ENCODE assay signal across 36 cellular contexts in the genomic region with DNA sequence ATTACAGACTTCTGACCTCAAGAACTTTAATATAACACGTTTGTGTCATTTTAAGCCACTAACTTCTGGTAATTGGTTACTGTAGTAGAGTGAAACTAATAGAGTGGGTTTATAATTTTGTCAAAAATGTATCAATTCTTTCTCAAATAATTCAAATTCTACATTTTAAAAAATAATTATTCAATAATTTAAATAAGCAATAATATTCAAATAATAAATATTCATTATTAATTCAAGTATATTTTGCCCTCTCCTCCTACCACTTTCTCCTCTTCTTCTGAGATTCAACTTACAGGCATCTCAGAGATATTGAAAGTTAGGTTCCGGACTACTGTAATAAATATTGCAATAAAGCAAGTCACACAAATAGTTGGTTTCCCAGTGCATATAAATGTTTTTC.
A peak's percentile ranks its signal among the peaks of the same experiment; 100 is the strongest.
DNase-seq lines count a peak whose midpoint lies in the region; ATAC-seq, FAIRE-seq and TF ChIP-seq lines count a peak whose summit lies in the region.
"Had no signal": no experiment of that assay in that cellular context is flagged by ENCODE, and none has a peak within 500 bp of the region (broad histone marks: within the 10 kb centered on the region; RNA-seq: fewer than 3 reads in every experiment).

No MANE protein-coding gene starts in this region.

- H3K79me2 ChIP-seq in SU-DHL-6 (ENCODE audit: insufficient read depth, low read length): no peaks in the 10 kb centered on the region

- no peak overlapping the region for H3K27ac Mint-ChIP-seq in WTC11
- H3K27ac Mint-ChIP-seq: B cell; CD14-positive monocyte; CD4-positive, alpha-beta memory T cell; CD4-positive, alpha-beta T cell; CD4-positive, CD25-positive, alpha-beta regulatory T cell; CD8-positive, alpha-beta memory T cell; CD8-positive, alpha-beta T cell had no signal

- no peaks in the 10 kb centered on the region for H3K27me3 ChIP-seq in SU-DHL-6 (ENCODE audit: low read length)
- H3K27me3 ChIP-seq in spleen (replicated peaks in 1 of 7): no peaks in the 10 kb centered on the region
- H3K27me3 ChIP-seq: BE2C; BLaER1; BLaER1 treated with 17β-estradiol and CSF1 and Interleukin-3, amounts not matched to agents 10 nM and 100 nM had no signal

- WGBS in spleen, 5 donors: 71 to 89% (median 78%) methylated on average over 2 of the region's 2 CpGs

- intact Hi-C loops in kidney (cut with DNase I) (no loop called here), spleen (cut with DNase I; ENCODE audit: low total_unique reads) (no loop called here)

- FAIRE-seq in TTC549 (lab: Jason Lieb, UNC): peak; percentile 46
- peak; percentile 27 for FAIRE-seq in kidney (lab: Jason Lieb, UNC)
- FAIRE-seq: A204.1, A549 had no signal

- no peak overlapping the region for H3K4me2 ChIP-seq in SU-DHL-6 (ENCODE audit: low read depth, low read length, poor library complexity, severe bottlenecking)
- H3K4me2 ChIP-seq: A549; BLaER1; BLaER1 treated with 17β-estradiol and CSF1 and Interleukin-3, amounts not matched to agents 10 nM and 100 nM had no signal

- no peaks in the 10 kb centered on the region for H3K4me1 Mint-ChIP-seq in WTC11
- H3K4me1 Mint-ChIP-seq: B cell; CD14-positive monocyte; CD4-positive, alpha-beta memory T cell; CD4-positive, CD25-positive, alpha-beta regulatory T cell; CD8-positive, alpha-beta memory T cell had no signal

- H3K27me3 Mint-ChIP-seq in WTC11 (ENCODE audit: low read depth): no peaks in the 10 kb centered on the region
- H3K27me3 Mint-ChIP-seq: B cell; CD4-positive, alpha-beta memory T cell; CD4-positive, alpha-beta T cell; CD4-positive, CD25-positive, alpha-beta regulatory T cell; CD8-positive, alpha-beta memory T cell had no signal

- POLR2A ChIA-PET in WTC11 (lab: Charles Lee): no interaction called here

- no peaks in the 10 kb centered on the region for H3K4me1 ChIP-seq in kidney (ENCODE audit: control insufficient read depth in 1 of 2, insufficient read depth in 1 of 2, low read depth in 1 of 2, low read length in 2 of 2)
- no peaks in the 10 kb centered on the region for H3K4me1 ChIP-seq in spleen
- H3K4me1 ChIP-seq: A549; BE2C; BLaER1; BLaER1 treated with 17β-estradiol and CSF1 and Interleukin-3, amounts not matched to agents 10 nM and 100 nM; Caco-2 had no signal

- CTCF ChIA-PET in WTC11 (lab: Charles Lee): no interaction called here

- H3K4me3 Mint-ChIP-seq in WTC11: no peak overlapping the region
- H3K4me3 Mint-ChIP-seq: B cell; CD14-positive monocyte; CD4-positive, alpha-beta memory T cell; CD4-positive, alpha-beta T cell; CD4-positive, CD25-positive, alpha-beta regulatory T cell; CD8-positive, alpha-beta memory T cell; CD8-positive, alpha-beta T cell had no signal

- no peaks in the 10 kb centered on the region for H3K36me3 ChIP-seq in SU-DHL-6 (ENCODE audit: low read length)
- H3K36me3 ChIP-seq in kidney (ENCODE audit: control insufficient read depth in 1 of 2, insufficient read depth in 2 of 2, low read length in 2 of 2): no peaks in the 10 kb centered on the region
- H3K36me3 ChIP-seq in spleen: no peaks in the 10 kb centered on the region
- H3K36me3 ChIP-seq: BE2C; BLaER1; BLaER1 treated with 17β-estradiol and CSF1 and Interleukin-3, amounts not matched to agents 10 nM and 100 nM had no signal

- peaks cover 12% of the 10 kb centered on the region for H3K36me3 Mint-ChIP-seq in WTC11
- H3K36me3 Mint-ChIP-seq: CD14-positive monocyte; CD4-positive, alpha-beta memory T cell; CD4-positive, CD25-positive, alpha-beta regulatory T cell; CD8-positive, alpha-beta memory T cell; CD8-positive, alpha-beta T cell had no signal

- no peaks in the 10 kb centered on the region for H3F3A ChIP-seq in SU-DHL-6 (ENCODE audit: insufficient read depth)

- DNase-seq in WTC11 (ENCODE audit: low spot score) (no peak), kidney (no peak), spleen (no peak), GM19240 (ENCODE audit: insufficient read length, low spot score) (no peak)
- DNase-seq: 8988T; ACHN; AML-193; BE2C; C1 segment of cervical spinal cord; Caco-2; Calu3; CD4-positive, alpha-beta memory T cell; CD4-positive, alpha-beta T cell; CD4-positive, CD25-positive, alpha-beta regulatory T cell; CD8-positive, alpha-beta memory T cell; CD8-positive, alpha-beta T cell; COR-L47; DMS 273 treated with DMSO at 0.1 percent for 48 hours; DMS153; DMS53; DMS79; DMS79 treated with DMSO at 0.1 percent for 48 hours; DND-41; EL had no signal

- H3K27ac ChIP-seq in SU-DHL-6 (ENCODE audit: low read depth, low read length) (no peak overlapping the region), kidney (ENCODE audit: low read depth in 2 of 2, low read length in 2 of 2) (no peak overlapping the region), spleen (no peak overlapping the region)
- H3K27ac ChIP-seq: 22Rv1; A549; BLaER1; BLaER1 treated with 17β-estradiol and CSF1 and Interleukin-3, amounts not matched to agents 10 nM and 100 nM; C4-2B had no signal

- H2AFZ ChIP-seq in SU-DHL-6 (ENCODE audit: low read depth, low read length, severe bottlenecking): peak overlapping the region; percentile 81

- TF ChIP-seq POLR2A in spleen (IDR thresholded peaks at IDR 0.05): no peak

- H3K9ac ChIP-seq in SU-DHL-6 (ENCODE audit: low read length) (no peak overlapping the region), kidney (ENCODE audit: low read length in 2 of 2) (no peak overlapping the region)
- H3K9ac ChIP-seq: BLaER1; BLaER1 treated with 17β-estradiol and CSF1 and Interleukin-3, amounts not matched to agents 10 nM and 100 nM had no signal

- no peak overlapping the region for H3K4me3 ChIP-seq in SU-DHL-6 (ENCODE audit: insufficient read depth, low read length, poor library complexity, severe bottlenecking)
- H3K4me3 ChIP-seq in kidney (ENCODE audit: low read length in 2 of 2): no peak overlapping the region
- no peak overlapping the region for H3K4me3 ChIP-seq in spleen
- H3K4me3 ChIP-seq: A549; BLaER1; BLaER1 treated with 17β-estradiol and CSF1 and Interleukin-3, amounts not matched to agents 10 nM and 100 nM had no signal

- peaks cover 24% of the 10 kb centered on the region for H3K9me3 Mint-ChIP-seq in WTC11
- H3K9me3 Mint-ChIP-seq: CD4-positive, alpha-beta T cell had no signal

- H3K9me2 ChIP-seq in SU-DHL-6 (replicated peaks; ENCODE audit: insufficient read depth, low read length): no peaks in the 10 kb centered on the region

- no peak for ATAC-seq in WTC11
- no peak for ATAC-seq in GM21717 (IDR thresholded peaks at IDR 0.05; ENCODE audit: unreplicated experiment)
- no peak for ATAC-seq in GM19395 (IDR thresholded peaks at IDR 0.05; ENCODE audit: unreplicated experiment)
- ATAC-seq: A549; CD8-positive, alpha-beta T cell had no signal

- no peak for TF ChIP-seq CTCF in SU-DHL-6 (IDR thresholded peaks at IDR 0.05; ENCODE audit: insufficient read depth, low read length, poor library complexity, severe bottlenecking)
- TF ChIP-seq CTCF in WTC11 (IDR thresholded peaks at IDR 0.05): no peak
- no peak for TF ChIP-seq CTCF in kidney (IDR thresholded peaks at IDR 0.05; ENCODE audit: borderline replicate concordance, extremely low read depth, insufficient read depth)
- no peak for TF ChIP-seq CTCF in spleen (IDR thresholded peaks at IDR 0.05 in 8 of 11, conservative IDR thresholded peaks at IDR 0.05 in 3 of 11)

- no peaks in the 10 kb centered on the region for H4K20me1 ChIP-seq in SU-DHL-6 (ENCODE audit: low read depth, low read length)
- H4K20me1 ChIP-seq: BLaER1; BLaER1 treated with 17β-estradiol and CSF1 and Interleukin-3, amounts not matched to agents 10 nM and 100 nM had no signal

- H3K9me3 ChIP-seq in SU-DHL-6 (ENCODE audit: insufficient read depth, low read length): no peaks in the 10 kb centered on the region
- no peaks in the 10 kb centered on the region for H3K9me3 ChIP-seq in kidney (ENCODE audit: control insufficient read depth in 1 of 2, low read length in 2 of 2)
- H3K9me3 ChIP-seq in spleen: peaks cover 0 to 3% (median 0%) of the 10 kb centered on the region in 8 donors
- H3K9me3 ChIP-seq: A549, BLaER1, Caco-2 had no signal

TF ChIP-seq in WTC11, 78 proteins besides CTCF, POLR2A, EP300 and RAD21:
- TF ChIP-seq SMAD3 (CRISPR knock-in tag; IDR thresholded peaks at IDR 0.05; ENCODE audit: borderline replicate concordance): no peak
- no peak for TF ChIP-seq NR2C2 (CRISPR knock-in tag; IDR thresholded peaks at IDR 0.05)
- TF ChIP-seq CREM (CRISPR knock-in tag; IDR thresholded peaks at IDR 0.05): no peak
- TF ChIP-seq HMGA2 (CRISPR knock-in tag; IDR thresholded peaks at IDR 0.05): peak; percentile 93
- no peak for TF ChIP-seq AFF4 (CRISPR knock-in tag; IDR thresholded peaks at IDR 0.05; ENCODE audit: borderline replicate concordance)
- TF ChIP-seq TEAD1 (CRISPR knock-in tag; IDR thresholded peaks at IDR 0.05): no peak
